Comparison of ENCODE assay signal across 17 cellular contexts in genomic region chr7:21011153-21011552, GRCh38.
"Had no signal": no experiment of that assay in that cellular context is flagged by ENCODE, and none has a peak within 500 bp of the region (broad histone marks: within the 10 kb centered on the region; RNA-seq: fewer than 3 reads in every experiment).

No MANE protein-coding gene starts in this region.

- H3K27me3 ChIP-seq: colonic mucosa, left lung, tibial nerve had no signal

- H3K4me3 Mint-ChIP-seq: activated CD8-positive, alpha-beta T cell treated with anti-CD3 and anti-CD28 coated beads for 36 hours; activated naive CD8-positive, alpha-beta T cell; natural killer cell treated with Interleukin-12 subunit alpha and Interleukin-12 subunit beta and Interleukin-15 and Interleukin-18, amount 100 ng/mL, for 72 hours had no signal

- H3K27ac Mint-ChIP-seq: activated CD8-positive, alpha-beta T cell treated with anti-CD3 and anti-CD28 coated beads for 36 hours; activated naive CD8-positive, alpha-beta T cell; natural killer cell treated with Interleukin-12 subunit alpha and Interleukin-12 subunit beta and Interleukin-15 and Interleukin-18, amount 100 ng/mL, for 72 hours had no signal

- H3K27me3 Mint-ChIP-seq: activated CD8-positive, alpha-beta T cell treated with anti-CD3 and anti-CD28 coated beads for 36 hours; activated naive CD8-positive, alpha-beta T cell had no signal

- ATAC-seq: activated CD8-positive, alpha-beta T cell treated with anti-CD3 and anti-CD28 coated beads for 36 hours; left lung; natural killer cell treated with Interleukin-12 subunit alpha and Interleukin-12 subunit beta and Interleukin-15 and Interleukin-18, amount 100 ng/mL, for 72 hours had no signal

- H3K36me3 Mint-ChIP-seq: activated naive CD8-positive, alpha-beta T cell; natural killer cell treated with Interleukin-12 subunit alpha and Interleukin-12 subunit beta and Interleukin-15 and Interleukin-18, amount 100 ng/mL, for 72 hours had no signal

- H3K4me1 ChIP-seq: colonic mucosa, left lung, tibial nerve had no signal

- DNase-seq: activated CD4-positive, alpha-beta T cell treated with anti-CD3 and anti-CD28 coated beads for 4 hours; activated CD8-positive, alpha-beta T cell treated with anti-CD3 and anti-CD28 coated beads for 36 hours; activated effector memory CD4-positive, alpha-beta T cell treated with anti-CD3 and anti-CD28 coated beads, Interleukin-2, amount 50 U/mL, for 16 hours; activated T-cell treated with anti-CD3 and anti-CD28 coated beads, Interleukin-2, amount 50 U/mL, for 48 hours; amniotic stem cell; caudate nucleus; colonic mucosa; foreskin melanocyte; left lung; retina; stimulated activated CD4-positive, alpha-beta T cell treated with anti-CD3 and anti-CD28 coated beads, Interleukin-2, amount 100 ng/mL, for 48 hours; stimulated activated naive CD4-positive, alpha-beta T cell; substantia nigra; T-helper 2 cell had no signal

- H3K9me3 ChIP-seq: colonic mucosa had no signal

- H3K4me3 ChIP-seq: colonic mucosa, left lung, tibial nerve had no signal

- H3K36me3 ChIP-seq: colonic mucosa, left lung, tibial nerve had no signal

- H3K27ac ChIP-seq: colonic mucosa, left lung, tibial nerve had no signal
